In the genomic region with DNA sequence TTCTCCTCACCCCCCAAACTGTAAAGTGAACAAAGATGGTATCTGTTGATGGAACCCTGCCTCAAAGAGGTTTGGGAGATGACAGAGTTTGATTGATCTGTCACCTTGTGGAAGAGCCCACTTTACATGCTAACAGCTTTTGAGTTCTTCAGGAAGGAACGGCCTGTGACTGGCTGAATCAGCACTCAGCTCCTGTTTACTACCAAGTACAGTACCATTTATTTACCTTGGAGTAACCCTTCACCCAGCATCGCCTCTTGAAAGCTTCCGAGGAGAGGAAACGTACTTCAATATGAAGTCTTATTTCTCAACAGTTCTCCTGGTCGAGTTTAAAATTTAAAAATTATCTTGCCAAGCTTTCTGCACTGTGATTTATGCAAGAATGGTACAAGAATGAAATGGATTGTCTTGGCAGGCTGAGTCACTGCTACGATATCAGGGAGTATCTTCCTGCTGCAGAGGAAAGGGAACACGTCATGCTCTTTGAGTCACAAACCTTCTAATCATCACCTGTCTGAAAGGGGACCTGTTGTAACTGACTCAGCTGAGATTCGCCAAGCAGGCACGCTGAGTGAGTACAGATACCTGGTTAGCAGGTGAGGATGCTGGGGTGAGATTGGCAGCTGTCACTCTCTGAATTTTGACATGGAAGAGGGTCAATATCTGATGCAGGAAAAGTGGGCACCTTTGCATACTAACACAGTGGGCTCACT, we compare ENCODE assay signal across 8 cellular contexts. TPM values are rescaled to one million over a fixed set of nuclear protein-coding genes. Genes with fewer than 3 reads are reported as not detected.
A peak's percentile ranks its signal among the peaks of the same experiment; 100 is the strongest.
DNase-seq lines count a peak whose midpoint lies in the region; ATAC-seq, FAIRE-seq and TF ChIP-seq lines count a peak whose summit lies in the region.

No MANE protein-coding gene starts in this region.

- H3K27ac Mint-ChIP-seq in astrocyte (ENCODE audit: unreplicated experiment): peak overlapping the region; percentile 76

- H3K9ac ChIP-seq in astrocyte (ENCODE audit: low read length): peak overlapping the region; percentile 30

- no peaks in the 10 kb centered on the region for H3K9me3 Mint-ChIP-seq in astrocyte (ENCODE audit: unreplicated experiment)

- H3K4me3 Mint-ChIP-seq in astrocyte (ENCODE audit: unreplicated experiment): peak overlapping the region; percentile 42

- FAIRE-seq in astrocyte (lab: Jason Lieb, UNC) (peak; percentile 29), urothelium cell line (lab: Jason Lieb, UNC) (no peak)

- H3K27me3 Mint-ChIP-seq in astrocyte (ENCODE audit: low read depth, unreplicated experiment): no peaks in the 10 kb centered on the region

- no peaks in the 10 kb centered on the region for H3K79me2 ChIP-seq in astrocyte (ENCODE audit: insufficient read depth, low read length)

- DNase-seq in stimulated activated CD4-positive, alpha-beta T cell treated with anti-CD3 and anti-CD28 coated beads, Interleukin-15, amount 100 ng/mL, for 24 hours: peak; percentile 29
- DNase-seq in stimulated activated CD4-positive, alpha-beta T cell treated with anti-CD3 and anti-CD28 coated beads, Interleukin-4, amount 100 ng/mL, for 1 hour: no peak
- DNase-seq in astrocyte (ENCODE audit: low read depth) (peak; percentile 98), kidney epithelial cell (ENCODE audit: low read depth) (peak; percentile 95), urothelium cell line (ENCODE audit: low spot score) (peak; percentile 35), GM13976 (ENCODE audit: low spot score) (no peak)

- no peaks in the 10 kb centered on the region for H3K9me3 ChIP-seq in astrocyte (ENCODE audit: insufficient read depth, low read depth, low read length)

- no peak overlapping the region for H3K4me3 ChIP-seq in astrocyte (ENCODE audit: insufficient read depth, low read depth, low read length)
- no peak overlapping the region for H3K4me3 ChIP-seq in kidney epithelial cell (ENCODE audit: low read depth, low read length)

- peaks cover 17% of the 10 kb centered on the region for H3K4me1 ChIP-seq in astrocyte (ENCODE audit: insufficient read depth, low read length)

- no peaks in the 10 kb centered on the region for H4K20me1 ChIP-seq in astrocyte (ENCODE audit: insufficient read depth, low read length)

- H3K36me3 Mint-ChIP-seq in astrocyte (ENCODE audit: low read depth, unreplicated experiment): no peaks in the 10 kb centered on the region

- H3K27me3 ChIP-seq in astrocyte (ENCODE audit: insufficient read depth, low read length) (no peaks in the 10 kb centered on the region), kidney epithelial cell (ENCODE audit: control insufficient read depth, insufficient read depth, low read length) (no peaks in the 10 kb centered on the region)

- H3K36me3 ChIP-seq in astrocyte (ENCODE audit: insufficient read depth, low read length): no peaks in the 10 kb centered on the region
- no peaks in the 10 kb centered on the region for H3K36me3 ChIP-seq in kidney epithelial cell (ENCODE audit: control insufficient read depth, insufficient read depth, low read length)

- ATAC-seq in HG03108 (IDR thresholded peaks at IDR 0.05; ENCODE audit: unreplicated experiment) (no peak), HG03521 (IDR thresholded peaks at IDR 0.05; ENCODE audit: unreplicated experiment) (no peak)

- no peak for TF ChIP-seq CTCF in astrocyte (IDR thresholded peaks at IDR 0.05; ENCODE audit: insufficient read depth, low read depth, low read length)
- no peak for TF ChIP-seq CTCF in kidney epithelial cell (IDR thresholded peaks at IDR 0.05; ENCODE audit: insufficient read depth, low read length, poor library complexity, severe bottlenecking)
- TF ChIP-seq CTCF in GM13976 (IDR thresholded peaks at IDR 0.05; ENCODE audit: borderline replicate concordance, control extremely low read depth, extremely low read depth, insufficient read depth, missing control alignments): no peak

- H3K27ac ChIP-seq in astrocyte (ENCODE audit: low read depth, low read length): peak overlapping the region; percentile 63

- H3K4me1 Mint-ChIP-seq in astrocyte (ENCODE audit: low read depth, unreplicated experiment): peaks cover 34% of the 10 kb centered on the region

- in situ Hi-C loops in GM13976 (cut with MboI; ENCODE audit: low sequenced_read_pairs, unreplicated experiment): no loop called here

- peak overlapping the region; percentile 46 for H3K4me2 ChIP-seq in astrocyte (ENCODE audit: low read length)

- no peak overlapping the region for H2AFZ ChIP-seq in astrocyte (ENCODE audit: low read depth, low read length)

RNA-seq across cellular contexts. Expression of a gene that starts 30.1 kb away (rescaled TPM):
- 250 and 319 TPM in 2 replicates for total RNA-seq in astrocyte
- total RNA-seq in kidney epithelial cell: 125 and 131 TPM in 2 replicates

Comparison
In these comparisons a context has a peak if more than half of its experiments do, and no peak if none do; other contexts are left out.
1. DNase-seq: peak in stimulated activated CD4-positive, alpha-beta T cell treated with anti-CD3 and anti-CD28 coated beads, Interleukin-15, amount 100 ng/mL, for 24 hours (single experiment), astrocyte (single experiment), kidney epithelial cell (single experiment) and urothelium cell line (single experiment); none in stimulated activated CD4-positive, alpha-beta T cell treated with anti-CD3 and anti-CD28 coated beads, Interleukin-4, amount 100 ng/mL, for 1 hour (single experiment) and GM13976 (single experiment).